Comparison of ENCODE assay signal across 8 cellular contexts in genomic region chr7:75398771-75399700, GRCh38. TPM values are rescaled to one million over a fixed set of nuclear protein-coding genes. Genes with fewer than 3 reads are reported as not detected.
DNase-seq lines count a peak whose midpoint lies in the region; ATAC-seq, FAIRE-seq and TF ChIP-seq lines count a peak whose summit lies in the region.
"Not testable (repeated sequence)": the region's sequence is repeated elsewhere in the genome, so short reads cannot be mapped to it uniquely, and the experiment has no call there.

No MANE protein-coding gene starts in this region.

- H3K9ac ChIP-seq in PC-3 (ENCODE audit: low read length): not testable (repeated sequence)

- not testable (repeated sequence) for H3K4me3 Mint-ChIP-seq in activated T-cell treated with anti-CD3 and anti-CD28 coated beads, Interleukin-2, amount 50 U/mL, for 4 hours; natural killer cell

- peak; percentile 51 for ATAC-seq in GM19452 (IDR thresholded peaks at IDR 0.05; ENCODE audit: unreplicated experiment)
- peak; percentile 52 for ATAC-seq in HG02798 (IDR thresholded peaks at IDR 0.05; ENCODE audit: poor library complexity, unreplicated experiment)
- peak; percentile 23; the same call in 1 of the 2 replicates for ATAC-seq in PC-3
- peak; percentile 73 to 76 for ATAC-seq in activated T-cell treated with anti-CD3 and anti-CD28 coated beads, Interleukin-2, amount 50 U/mL, for 4 hours
- peak; percentile 69 for ATAC-seq in foreskin keratinocyte
- ATAC-seq in natural killer cell: peak; percentile 73 to 81 (median 74)
- ATAC-seq in aorta (ENCODE audit: low FRiP score): peak; percentile 40

- not testable (repeated sequence) for H3K27ac Mint-ChIP-seq in natural killer cell

- not testable (repeated sequence) for H4K20me1 ChIP-seq in PC-3 (ENCODE audit: low read length)

- not testable (repeated sequence) for TF ChIP-seq CTCF in PC-3 (conservative IDR thresholded peaks at IDR 0.05; ENCODE audit: low read depth, low read length); foreskin keratinocyte (conservative IDR thresholded peaks at IDR 0.05); natural killer cell (IDR thresholded peaks at IDR 0.05)

- not testable (repeated sequence) for BruUV-seq in PC-3 (replicated peaks; lab: Mats Ljungman, UMichigan)

- CTCF ChIA-PET in PC-3 (lab: Charles Lee): not testable (repeated sequence)

- peak; percentile 96 for FAIRE-seq in GM12892 (lab: Jason Lieb, UNC)

- H3K9me3 Mint-ChIP-seq in activated T-cell treated with anti-CD3 and anti-CD28 coated beads, Interleukin-2, amount 50 U/mL, for 4 hours; natural killer cell: not testable (repeated sequence)

- TF ChIP-seq POLR2A in GM12892 (IDR thresholded peaks at IDR 0.05; ENCODE audit: low read depth, low read length): not testable (repeated sequence)

- H3K4me1 Mint-ChIP-seq in activated T-cell treated with anti-CD3 and anti-CD28 coated beads, Interleukin-2, amount 50 U/mL, for 4 hours (ENCODE audit: low read depth); natural killer cell: not testable (repeated sequence)

- H3K9me2 ChIP-seq in PC-3 (replicated peaks; ENCODE audit: low read length): not testable (repeated sequence)

- not testable (repeated sequence) for H3K27ac ChIP-seq in PC-3 (ENCODE audit: low read length); foreskin keratinocyte; aorta (ENCODE audit: low read depth in 1 of 2, low read length in 2 of 2)

- intact Hi-C loops in PC-3 (cut with micrococcal nuclease); natural killer cell (cut with micrococcal nuclease); aorta (cut with DNase I): not testable (repeated sequence)

- H3K4me2 ChIP-seq in PC-3 (ENCODE audit: low read length): not testable (repeated sequence)

- H2AFZ ChIP-seq in PC-3 (ENCODE audit: low read length): not testable (repeated sequence)

- H3K4me3 ChIP-seq in PC-3 (ENCODE audit: low read length); aorta (ENCODE audit: low read length in 2 of 2): not testable (repeated sequence)

- 70 to 82% methylated on average over 2 to 4 of the region's 34 CpGs for WGBS in aorta, 2 donors

- H3K79me2 ChIP-seq in PC-3 (ENCODE audit: low read length): not testable (repeated sequence)

- not testable (repeated sequence) for DNase-seq in GM12892 (ENCODE audit: insufficient read length); PC-3; activated T-cell treated with anti-CD3 and anti-CD28 coated beads, Interleukin-2, amount 50 U/mL, for 4 hours; foreskin keratinocyte; natural killer cell
- DNase-seq in aorta: peak; percentile 23 to 61

- H3K36me3 ChIP-seq in PC-3 (ENCODE audit: low read depth, low read length); aorta (ENCODE audit: control insufficient read depth in 1 of 2, insufficient read depth in 2 of 2, low read length in 1 of 2): not testable (repeated sequence)

- H3F3A ChIP-seq in PC-3 (ENCODE audit: low read length, unreplicated experiment): not testable (repeated sequence)

- not testable (repeated sequence) for H3K27me3 Mint-ChIP-seq in activated T-cell treated with anti-CD3 and anti-CD28 coated beads, Interleukin-2, amount 50 U/mL, for 4 hours (ENCODE audit: low read depth); natural killer cell (ENCODE audit: low read depth in 2 of 2)

- not testable (repeated sequence) for H3K27me3 ChIP-seq in PC-3 (ENCODE audit: low read length); foreskin keratinocyte; aorta (ENCODE audit: control insufficient read depth in 1 of 2, insufficient read depth in 2 of 2, low read length in 1 of 2)

- not testable (repeated sequence) for H3K4me1 ChIP-seq in PC-3 (ENCODE audit: insufficient read depth, low read length); foreskin keratinocyte; aorta (ENCODE audit: control insufficient read depth in 1 of 2, insufficient read depth in 2 of 2, low read length in 2 of 2)

- not testable (repeated sequence) for H3K36me3 Mint-ChIP-seq in activated T-cell treated with anti-CD3 and anti-CD28 coated beads, Interleukin-2, amount 50 U/mL, for 4 hours (ENCODE audit: insufficient read depth); natural killer cell

- not testable (repeated sequence) for H3K9me3 ChIP-seq in PC-3 (ENCODE audit: low read length); aorta (ENCODE audit: control insufficient read depth, low read length)

- POLR2A ChIA-PET in PC-3 (lab: Charles Lee; ENCODE audit: unreplicated experiment): not testable (repeated sequence)

RNA-seq across cellular contexts. Expression of gene TRIM73, which starts 3.6 kb away (rescaled TPM):
- 2.1 TPM for polyA plus RNA-seq in GM12892 (2012; ENCODE audit: missing spikeins)
- total RNA-seq in PC-3 (2014; rRNA removed) (5.2 and 6.4 TPM in 2 replicates), foreskin keratinocyte (0.37 and 0.39 TPM in 2 replicates), natural killer cell (10 to 100 TPM; 10.7 to 21.1 (median 10.7) TPM), aorta (1 to 10 TPM; 2.9 to 8.8 TPM)
- 1 to 10 TPM; 3.0 to 4.7 (median 4.7) TPM for total RNA-seq in activated T-cell treated with anti-CD3 and anti-CD28 coated beads, Interleukin-2, amount 50 U/mL, for 4 hours
- polyA plus RNA-seq in foreskin keratinocyte (0.19 and 0.66 TPM in 2 replicates), aorta (1 to 10 TPM in 1 of 2 donors, not detected in 1; 4.2 TPM)

Comparison
In these comparisons a context has a peak if more than half of its experiments do, and no peak if none do; other contexts are left out.
1. ATAC-seq: peak in every context shown above with its lines; median percentile 74 in activated T-cell treated with anti-CD3 and anti-CD28 coated beads, Interleukin-2, amount 50 U/mL, for 4 hours; 74 in natural killer cell; 69 in foreskin keratinocyte; 52 in HG02798; 51 in GM19452; 40 in aorta; 23 in PC-3.